ENCODE assay signal across 1 cellular context in genomic region chr1:204468766-204469302, GRCh38.
TF ChIP-seq lines count a peak whose summit lies in the region.

No MANE protein-coding gene starts in this region.

TF ChIP-seq in H1, 55 proteins besides CTCF, POLR2A, EP300 and RAD21:
- no peak for TF ChIP-seq PHF8 (conservative IDR thresholded peaks at IDR 0.05; ENCODE audit: low read depth, low read length)
- no peak for TF ChIP-seq TEAD4 (IDR thresholded peaks at IDR 0.05; ENCODE audit: low read depth, low read length)
- TF ChIP-seq CEBPB (IDR thresholded peaks at IDR 0.05; ENCODE audit: low read depth, low read length): no peak
- TF ChIP-seq KDM4A (IDR thresholded peaks at IDR 0.05; ENCODE audit: low read depth, low read length, severe bottlenecking): no peak
- no peak for TF ChIP-seq SP2 (IDR thresholded peaks at IDR 0.05; ENCODE audit: low read length)
- TF ChIP-seq EGR1 (IDR thresholded peaks at IDR 0.05; ENCODE audit: borderline replicate concordance, low read depth, low read length): no peak
